8 cellular contexts compared by ENCODE assay signal in genomic region chr2:224401641-224402342, GRCh38. TPM values are rescaled to one million over a fixed set of nuclear protein-coding genes. Genes with fewer than 3 reads are reported as not detected.
DNase-seq lines count a peak whose midpoint lies in the region; ATAC-seq and TF ChIP-seq lines count a peak whose summit lies in the region.

TSS of gene FAM124B (minus strand) at chr2:224402107. CDS start at chr2:224401768, 339 bp downstream.

- DNase-seq in H4 (ENCODE audit: low spot score) = peak; percentile 26
- peak; percentile 0 for DNase-seq in cerebellar cortex (ENCODE audit: low spot score)
- DNase-seq in medulla oblongata (ENCODE audit: extremely low spot score) = peak; percentile 59
- peak; percentile 0 to 12 for DNase-seq in stimulated activated CD8-positive, alpha-beta memory T cell treated with anti-CD3 and anti-CD28 coated beads, Interleukin-15, amount 100 ng/mL, for 48 hours (ENCODE audit: low read depth in 2 of 2)
- DNase-seq in SKM-1 (lab: John Stamatoyannopoulos, UW; ENCODE audit: unreplicated experiment) = no peak

- peak; percentile 62 for ATAC-seq in SK-N-SH treated with all-trans-retinoic acid at 6 μM for 48 hours
- ATAC-seq in HG03025 (IDR thresholded peaks at IDR 0.05; ENCODE audit: low FRiP score, unreplicated experiment) = no peak
- no peak for ATAC-seq in GM19324 (IDR thresholded peaks at IDR 0.05; ENCODE audit: low FRiP score, unreplicated experiment)

TF ChIP-seq in SK-N-SH treated with all-trans-retinoic acid at 6 μM for 48 hours, 23 proteins besides CTCF, POLR2A, EP300 and RAD21:
- TF ChIP-seq ARNTL (CRISPR knock-in tag; IDR thresholded peaks at IDR 0.05; ENCODE audit: borderline replicate concordance, low read depth) (no peak), CSDC2 (CRISPR knock-in tag; IDR thresholded peaks at IDR 0.05) (no peak)
TF ChIP-seq in SK-N-SH treated with all-trans-retinoic acid at 6 μM for 48 hours: peak in this region for 0.

RNA-seq across cellular contexts. Expression of gene FAM124B, which starts in this region (rescaled TPM):
- 0.06 TPM in 1 of 2 replicates, not detected in the other for total RNA-seq in H4 (2014; rRNA removed; shearing (Covaris generic))

Comparison
In these comparisons a context has a peak if more than half of its experiments do, and no peak if none do; other contexts are left out.
1. Peak in DNase-seq in H4; RNA of the gene not detected or under 1 TPM.